11 cellular contexts compared by ENCODE assay signal in the genomic region with DNA sequence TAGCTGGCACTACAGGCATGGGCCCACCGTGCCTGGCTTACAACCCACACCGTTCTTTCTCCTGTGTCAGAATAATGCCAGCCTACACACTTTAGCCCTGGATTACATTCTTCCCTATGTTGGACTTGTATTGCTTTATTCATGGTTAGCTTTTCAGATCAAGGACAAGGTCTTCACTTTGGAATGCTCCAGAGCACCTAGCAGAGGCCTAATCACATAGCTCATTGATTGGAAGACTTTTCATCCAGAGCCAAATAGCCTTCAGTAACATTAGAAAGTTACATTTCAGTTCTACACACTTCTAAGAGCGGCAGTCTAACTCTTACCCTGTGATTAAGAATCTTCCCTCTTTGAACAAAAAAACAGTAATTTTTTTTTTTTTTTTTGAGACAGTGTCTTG.
"Had no signal": no experiment of that assay in that cellular context is flagged by ENCODE, and none has a peak within 500 bp of the region (broad histone marks: within the 10 kb centered on the region; RNA-seq: fewer than 3 reads in every experiment).

No MANE protein-coding gene starts in this region.

- H3K4me3 ChIP-seq: GM23248, GM23338, HAP-1 had no signal

- DNase-seq: GM23248, GOT3, H7, H9, HCEC 1CT, HFFc6 had no signal

- H3K4me3 Mint-ChIP-seq: GM23338, H9, HFFc6 had no signal

- H2AFZ ChIP-seq: GM23248, GM23338 had no signal

- H3K4me1 Mint-ChIP-seq: GM23338 had no signal

- H3K4me2 ChIP-seq: GM23338 had no signal

- H3K4me1 ChIP-seq: HAP-1 had no signal

- H3K27ac ChIP-seq: GM23248 had no signal

- H3K9me3 Mint-ChIP-seq: GM23338, H9, HFFc6 had no signal

- H3K9ac ChIP-seq: GM23248 had no signal

- ATAC-seq: GM23338, HCT116 had no signal

- FAIRE-seq: H1, H54 had no signal

- H3K27ac Mint-ChIP-seq: GM23338, H9, HFFc6 had no signal

- H3K36me3 ChIP-seq: HAP-1 had no signal

- H3K9me3 ChIP-seq: HAP-1 had no signal
